ENCODE assay signal across 9 cellular contexts in genomic region chr6:115891111-115891669, GRCh38.
A peak's percentile ranks its signal among the peaks of the same experiment; 100 is the strongest.
DNase-seq lines count a peak whose midpoint lies in the region; ATAC-seq and TF ChIP-seq lines count a peak whose summit lies in the region.
"Had no signal": no experiment of that assay in that cellular context is flagged by ENCODE, and none has a peak within 500 bp of the region (broad histone marks: within the 10 kb centered on the region; RNA-seq: fewer than 3 reads in every experiment).

No MANE protein-coding gene starts in this region.

- H2BK120ac ChIP-seq in IMR-90 (ENCODE audit: low read depth, low read length), result no peak overlapping the region

- no peak overlapping the region for H2AK5ac ChIP-seq in IMR-90 (ENCODE audit: low read depth, low read length)

- POLR2A ChIA-PET in IMR-90 (lab: Charles Lee; ENCODE audit: unreplicated experiment), result no interaction called here

- no peak overlapping the region for H4K91ac ChIP-seq in IMR-90 (ENCODE audit: insufficient read depth, low read depth, low read length)

- no peak overlapping the region for H3K23ac ChIP-seq in IMR-90 (ENCODE audit: low read depth, low read length)

- no peak overlapping the region for H2BK20ac ChIP-seq in IMR-90 (ENCODE audit: low read depth, low read length)

- intact Hi-C loops in IMR-90 (cut with micrococcal nuclease), result loop anchor here (10.0 kb wide), 2 partner anchors 1786 to 1896 kb away; no protein-coding TSS in a partner anchor

- H3K56ac ChIP-seq in IMR-90 (ENCODE audit: extremely low read depth, insufficient read depth, low read length), result no peak overlapping the region

- peak; percentile 99 for ATAC-seq in GM18858 (IDR thresholded peaks at IDR 0.05; ENCODE audit: unreplicated experiment)
- no peak for ATAC-seq in IMR-90 (ENCODE audit: low read depth)

- no peak overlapping the region for H2AK9ac ChIP-seq in IMR-90 (replicated peaks; ENCODE audit: low read depth, low read length, poor library complexity)

- no peak for TF ChIP-seq RAD21 in IMR-90 (IDR thresholded peaks at IDR 0.05; ENCODE audit: low read length)

- in situ Hi-C loops in IMR-90 (cut with MboI; ENCODE audit: low sequenced_read_pairs), result loop anchor here (10.0 kb wide), 1 partner anchor 1146 kb away; no protein-coding TSS in a partner anchor

- H4K8ac ChIP-seq in IMR-90 (ENCODE audit: low read depth in 2 of 2, low read length in 2 of 2), result no peak overlapping the region

- H3K27ac ChIP-seq in IMR-90 (ENCODE audit: insufficient read depth, low read length), result no peak overlapping the region
- H3K27ac ChIP-seq: ovary had no signal

- DNase-seq in H4 (ENCODE audit: low spot score) (peak; percentile 39), IMR-90 (peak; percentile 30), glomerular visceral epithelial cell (ENCODE audit: extremely low spot score) (peak; percentile 87), NCI-H524 (lab: John Stamatoyannopoulos, UW) (no peak), T1000 (lab: John Stamatoyannopoulos, UW) (no peak)
- DNase-seq in stimulated activated CD4-positive, alpha-beta T cell treated with anti-CD3 and anti-CD28 coated beads, Interleukin-4, amount 100 ng/mL, for 1 hour, result no peak
- DNase-seq in activated CD4-positive, CD25-positive, alpha-beta regulatory T cell treated with anti-CD3 and anti-CD28 coated beads, Interleukin-2, amount 50 U/mL, for 72 hours, result no peak
- DNase-seq: ovary had no signal

- H4K5ac ChIP-seq in IMR-90 (ENCODE audit: low read depth, low read length), result no peak overlapping the region

- H3K9me1 ChIP-seq in IMR-90 (ENCODE audit: insufficient read depth, low read length), result no peaks in the 10 kb centered on the region

- dilution Hi-C loops in IMR-90 (cut with HindIII; ENCODE audit: low sequenced_read_pairs, unreplicated experiment), result no loop called here

- H3K4me2 ChIP-seq in IMR-90 (ENCODE audit: low read depth, low read length), result no peak overlapping the region

- H3K9ac ChIP-seq in IMR-90 (ENCODE audit: low read depth, low read length), result no peak overlapping the region

- no peaks in the 10 kb centered on the region for H4K20me1 ChIP-seq in IMR-90 (ENCODE audit: insufficient read depth, low read length)

- H2BK15ac ChIP-seq in IMR-90 (ENCODE audit: low read depth, low read length), result no peak overlapping the region

- H3K4me3 ChIP-seq in IMR-90 (ENCODE audit: insufficient read depth, low read depth, low read length), result no peak overlapping the region
- H3K4me3 ChIP-seq: ovary had no signal

- TF ChIP-seq CTCF in IMR-90 (conservative IDR thresholded peaks at IDR 0.05; ENCODE audit: low read depth, low read length), result no peak

- no peak overlapping the region for H2AFZ ChIP-seq in IMR-90 (replicated peaks; ENCODE audit: low read length, poor library complexity)

- H3K4me1 ChIP-seq in IMR-90 (ENCODE audit: control insufficient read depth, insufficient read depth, low read length), result no peaks in the 10 kb centered on the region

- TF ChIP-seq POLR2A in IMR-90 (IDR thresholded peaks at IDR 0.05; ENCODE audit: low read depth, low read length), result no peak

- H3K4ac ChIP-seq in IMR-90 (ENCODE audit: low read depth, low read length), result no peak overlapping the region

- H3K27me3 ChIP-seq in IMR-90 (ENCODE audit: control insufficient read depth, insufficient read depth, low read length), result no peaks in the 10 kb centered on the region
- H3K27me3 ChIP-seq: ovary had no signal

- no peak overlapping the region for H3K18ac ChIP-seq in IMR-90 (ENCODE audit: low read depth, low read length)

- no peak overlapping the region for H3K14ac ChIP-seq in IMR-90 (replicated peaks; ENCODE audit: low read depth, low read length)

- no peaks in the 10 kb centered on the region for H3K79me1 ChIP-seq in IMR-90 (ENCODE audit: low read depth in 1 of 2, low read length in 2 of 2)

- CTCF ChIA-PET in IMR-90 (lab: Yijun Ruan, JAX), result no interaction called here

- H3K36me3 ChIP-seq in IMR-90 (ENCODE audit: control insufficient read depth, insufficient read depth, low read length), result no peaks in the 10 kb centered on the region
- H3K36me3 ChIP-seq: ovary had no signal

- BruUV-seq in IMR-90 (replicated peaks; lab: Mats Ljungman, UMichigan), result no TSS peak

- H3K9me3 ChIP-seq in IMR-90 (ENCODE audit: control insufficient read depth, insufficient read depth, low read length), result no peaks in the 10 kb centered on the region
- H3K9me3 ChIP-seq: ovary had no signal

- no peak overlapping the region for H2BK5ac ChIP-seq in IMR-90 (ENCODE audit: low read depth, low read length, poor library complexity, severe bottlenecking)

TF ChIP-seq in IMR-90, 13 proteins besides CTCF, POLR2A, EP300 and RAD21:
- TF ChIP-seq NFE2L2 (IDR thresholded peaks at IDR 0.05; ENCODE audit: low read depth, low read length) (no peak), USF2 (IDR thresholded peaks at IDR 0.05; ENCODE audit: low read depth, low read length) (no peak), RCOR1 (IDR thresholded peaks at IDR 0.05; ENCODE audit: insufficient replicate concordance, low read length) (no peak), MXI1 (IDR thresholded peaks at IDR 0.05; ENCODE audit: borderline replicate concordance, low read depth, low read length) (no peak), MAFK (IDR thresholded peaks at IDR 0.05; ENCODE audit: low read depth, low read length) (no peak), ELK1 (IDR thresholded peaks at IDR 0.05; ENCODE audit: borderline replicate concordance, low read depth, low read length) (no peak), CEBPB (IDR thresholded peaks at IDR 0.05; ENCODE audit: low read depth, low read length) (no peak), CHD1 (IDR thresholded peaks at IDR 0.05; ENCODE audit: low read depth, low read length) (no peak), SMC3 (IDR thresholded peaks at IDR 0.05; ENCODE audit: low read depth, low read length) (no peak), FOS (IDR thresholded peaks at IDR 0.05; ENCODE audit: low read depth, low read length) (no peak)

Comparison
In these comparisons a context has a peak if more than half of its experiments do, and no peak if none do; other contexts are left out.
1. DNase-seq: peak in H4 (single experiment), IMR-90 (single experiment) and glomerular visceral epithelial cell (single experiment); none in NCI-H524 (0 of 2), stimulated activated CD4-positive, alpha-beta T cell treated with anti-CD3 and anti-CD28 coated beads, Interleukin-4, amount 100 ng/mL, for 1 hour (single experiment), T1000 (single experiment) and activated CD4-positive, CD25-positive, alpha-beta regulatory T cell treated with anti-CD3 and anti-CD28 coated beads, Interleukin-2, amount 50 U/mL, for 72 hours (single experiment).